In the genomic region with DNA sequence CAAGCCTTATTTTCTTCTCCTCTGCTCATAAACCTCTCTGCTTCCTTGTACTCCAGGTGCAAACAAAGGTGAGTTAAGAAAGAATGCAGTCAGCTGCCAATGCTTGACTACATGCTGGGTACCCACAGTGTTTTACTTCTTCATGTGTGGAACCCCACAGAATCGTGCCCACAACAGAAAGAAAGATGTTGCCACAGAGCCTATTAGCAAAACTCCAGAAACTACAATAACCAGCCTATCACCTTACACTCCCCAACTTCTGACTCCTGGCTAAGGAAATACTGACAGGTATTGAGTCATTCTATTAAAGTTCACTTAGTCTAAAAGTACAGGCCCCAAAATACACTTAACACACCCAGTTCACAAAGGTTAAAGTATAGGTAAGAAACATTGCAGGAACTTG, we compare ENCODE assay signal across 19 cellular contexts. TPM values are rescaled to one million over a fixed set of nuclear protein-coding genes. Genes with fewer than 3 reads are reported as not detected.
A peak's percentile ranks its signal among the peaks of the same experiment; 100 is the strongest.
DNase-seq lines count a peak whose midpoint lies in the region; ATAC-seq, FAIRE-seq and TF ChIP-seq lines count a peak whose summit lies in the region.
"Had no signal": no experiment of that assay in that cellular context is flagged by ENCODE, and none has a peak within 500 bp of the region (broad histone marks: within the 10 kb centered on the region; RNA-seq: fewer than 3 reads in every experiment).

No MANE protein-coding gene starts in this region.

- H3K27me3 ChIP-seq in esophagus squamous epithelium (no peaks in the 10 kb centered on the region), small intestine (ENCODE audit: control insufficient read depth in 2 of 2, insufficient read depth in 2 of 2, low read length in 2 of 2) (no peaks in the 10 kb centered on the region), gastroesophageal sphincter (no peaks in the 10 kb centered on the region)
- H3K27me3 ChIP-seq: brain microvascular endothelial cell, vagina had no signal

- CTCF ChIA-PET in activated CD8-positive, alpha-beta T cell treated with anti-CD3 and anti-CD28 coated beads for 36 hours (lab: Charles Lee): interaction anchor here (1.1 kb wide), 1 partner anchor 42 kb away, joined by 3 read pairs; no protein-coding TSS in a partner anchor

- 40 to 47% methylated on average over 1 of the region's 1 CpG for WGBS in esophagus squamous epithelium, 2 donors
- WGBS in small intestine, 3 donors: 10 to 53% (median 20%) methylated on average over 1 of the region's 1 CpG
- 75% methylated on average over 1 of the region's 1 CpG; no CpG with 5 or more reads in 1 of the 2 donors for WGBS in gastroesophageal sphincter (ENCODE audit: low coverage in 1 of 2), 2 donors

- H3K4me1 ChIP-seq in esophagus squamous epithelium (peaks cover 0 to 39% (median 5%) of the 10 kb centered on the region in 3 donors), small intestine (ENCODE audit: control insufficient read depth in 2 of 2, insufficient read depth in 1 of 2, low read depth in 1 of 2, low read length in 1 of 2) (peaks cover 9 to 24% of the 10 kb centered on the region in 2 donors), gastroesophageal sphincter (no peaks in the 10 kb centered on the region)
- H3K4me1 ChIP-seq: vagina had no signal

- H3K36me3 ChIP-seq in esophagus squamous epithelium: no peaks in the 10 kb centered on the region
- peaks cover 0 to 4% of the 10 kb centered on the region in 2 donors for H3K36me3 ChIP-seq in small intestine (ENCODE audit: control insufficient read depth in 2 of 2, insufficient read depth in 2 of 2, low read length in 2 of 2)
- no peaks in the 10 kb centered on the region for H3K36me3 ChIP-seq in gastroesophageal sphincter
- H3K36me3 ChIP-seq: brain microvascular endothelial cell, vagina had no signal

- DNase-seq in HTR-8/SVneo (ENCODE audit: insufficient read length, low spot score) (no peak), esophagus squamous epithelium (lab: John Stamatoyannopoulos, UW) (no peak), small intestine (peak; percentile 94), omental fat pad (ENCODE audit: low spot score) (no peak)
- peak; percentile 35 for DNase-seq in activated CD8-positive, alpha-beta T cell treated with anti-CD3 and anti-CD28 coated beads for 36 hours
- DNase-seq: brain microvascular endothelial cell, glutamatergic neuron, IMR-90, naive B cell, NCI-H1417 treated with DMSO at 0.1 percent for 48 hours, NCI-H446 treated with DMSO at 0.1 percent for 48 hours, right cardiac atrium had no signal

- peaks cover 8% of the 10 kb centered on the region for H3K36me3 Mint-ChIP-seq in activated CD8-positive, alpha-beta T cell treated with anti-CD3 and anti-CD28 coated beads for 36 hours (ENCODE audit: low read depth)
- H3K36me3 Mint-ChIP-seq: naive B cell had no signal

- H3K27ac ChIP-seq in esophagus squamous epithelium (peak overlapping the region; percentile 34 to 72 (median 36)), small intestine (ENCODE audit: low read depth in 1 of 2, low read length in 1 of 2) (peak overlapping the region; percentile 62 to 88), gastroesophageal sphincter (no peak overlapping the region)
- H3K27ac ChIP-seq: brain microvascular endothelial cell, vagina had no signal

- peak overlapping the region; percentile 70 for H3K27ac Mint-ChIP-seq in activated CD8-positive, alpha-beta T cell treated with anti-CD3 and anti-CD28 coated beads for 36 hours
- H3K27ac Mint-ChIP-seq: activated T-helper 2 cell treated with anti-CD3 and anti-CD28 coated beads, Interferon-gamma antibody, Interleukin-2, Interleukin-4, amounts not matched to agents 10 μg/mL and 5 μg/mL and 100 μg/mL, durations not matched to agents 14 hours and 24 hours and 36 hours had no signal

- H3K9me3 ChIP-seq in esophagus squamous epithelium (no peaks in the 10 kb centered on the region), small intestine (ENCODE audit: control insufficient read depth, low read depth) (no peaks in the 10 kb centered on the region), gastroesophageal sphincter (no peaks in the 10 kb centered on the region)
- H3K9me3 ChIP-seq: vagina had no signal

- no peaks in the 10 kb centered on the region for H3K27me3 Mint-ChIP-seq in activated CD8-positive, alpha-beta T cell treated with anti-CD3 and anti-CD28 coated beads for 36 hours
- H3K27me3 Mint-ChIP-seq: naive B cell had no signal

- no peak overlapping the region for H3K4me3 Mint-ChIP-seq in activated CD8-positive, alpha-beta T cell treated with anti-CD3 and anti-CD28 coated beads for 36 hours
- H3K4me3 Mint-ChIP-seq: naive B cell had no signal

- TF ChIP-seq EP300 in gastroesophageal sphincter (IDR thresholded peaks at IDR 0.05): no peak

- intact Hi-C loops in activated CD8-positive, alpha-beta T cell treated with anti-CD3 and anti-CD28 coated beads for 36 hours (cut with micrococcal nuclease): no loop called here
- intact Hi-C loops in esophagus squamous epithelium (cut with DNase I): no loop called here

- no peak overlapping the region for H3K4me3 ChIP-seq in esophagus squamous epithelium
- no peak overlapping the region for H3K4me3 ChIP-seq in small intestine (ENCODE audit: low read depth in 1 of 2, low read length in 2 of 2)
- no peak overlapping the region for H3K4me3 ChIP-seq in gastroesophageal sphincter
- H3K4me3 ChIP-seq: vagina had no signal

- POLR2A ChIA-PET in activated CD8-positive, alpha-beta T cell treated with anti-CD3 and anti-CD28 coated beads for 36 hours (lab: Charles Lee): interaction anchor here (2.2 kb wide), 1 partner anchor 10 kb away, joined by 5 read pairs; no protein-coding TSS in a partner anchor

- FAIRE-seq in HTR-8/SVneo (lab: Jason Lieb, UNC) (peak; percentile 13), small intestine (lab: Jason Lieb, UNC) (peak; percentile 76)
- FAIRE-seq: endometrium, GM12891 had no signal

- peaks cover 68% of the 10 kb centered on the region for H3K4me1 Mint-ChIP-seq in activated CD8-positive, alpha-beta T cell treated with anti-CD3 and anti-CD28 coated beads for 36 hours (ENCODE audit: low read depth)
- H3K4me1 Mint-ChIP-seq: naive B cell had no signal

- TF ChIP-seq POLR2A in esophagus squamous epithelium (IDR thresholded peaks at IDR 0.05) (no peak), gastroesophageal sphincter (IDR thresholded peaks at IDR 0.05) (no peak)

- no peak for TF ChIP-seq CTCF in activated CD8-positive, alpha-beta T cell treated with anti-CD3 and anti-CD28 coated beads for 36 hours (IDR thresholded peaks at IDR 0.05)
- no peak for TF ChIP-seq CTCF in esophagus squamous epithelium (IDR thresholded peaks at IDR 0.05)
- no peak for TF ChIP-seq CTCF in omental fat pad (IDR thresholded peaks at IDR 0.05)
- TF ChIP-seq CTCF in gastroesophageal sphincter (IDR thresholded peaks at IDR 0.05): no peak

- peak; percentile 76 for ATAC-seq in activated CD8-positive, alpha-beta T cell treated with anti-CD3 and anti-CD28 coated beads for 36 hours
- no peak for ATAC-seq in omental fat pad (ENCODE audit: low FRiP score)
- no peak for ATAC-seq in GM18498 (IDR thresholded peaks at IDR 0.05; ENCODE audit: unreplicated experiment)
- ATAC-seq in gastroesophageal sphincter: no peak
- ATAC-seq: right cardiac atrium had no signal

- no peaks in the 10 kb centered on the region for H3K9me3 Mint-ChIP-seq in activated CD8-positive, alpha-beta T cell treated with anti-CD3 and anti-CD28 coated beads for 36 hours
- H3K9me3 Mint-ChIP-seq: activated T-helper 2 cell treated with anti-CD3 and anti-CD28 coated beads, Interferon-gamma antibody, Interleukin-2, Interleukin-4, amounts not matched to agents 10 μg/mL and 5 μg/mL and 100 μg/mL, durations not matched to agents 14 hours and 24 hours and 36 hours; naive B cell had no signal

RNA-seq across cellular contexts. Expression of a gene that starts 56.9 kb away (rescaled TPM):
- total RNA-seq in activated CD8-positive, alpha-beta T cell treated with anti-CD3 and anti-CD28 coated beads for 36 hours: under 1 TPM in 1 of 2 experiments, not detected in 1; 0.36 TPM
- 1 to 10 TPM in 2 of 4 donors, under 1 TPM in 1, not detected in 1; 0.18 to 2.1 (median 1.1) TPM for total RNA-seq in esophagus squamous epithelium
- polyA plus RNA-seq in small intestine: under 1 TPM in 1 of 3 donors, not detected in 2; 0.55 TPM
- total RNA-seq in omental fat pad: 1 to 10 TPM in 3 of 4 donors, under 1 TPM in 1; 0.60 to 1.7 (median 1.4) TPM
- total RNA-seq in gastroesophageal sphincter: 1 to 10 TPM; 1.7 to 3.4 (median 1.7) TPM
- total RNA-seq: activated T-helper 2 cell treated with anti-CD3 and anti-CD28 coated beads, Interferon-gamma antibody, Interleukin-2, Interleukin-4, amounts not matched to agents 10 μg/mL and 5 μg/mL and 100 μg/mL, durations not matched to agents 14 hours and 24 hours and 36 hours; RPMI7951; vagina had no signal

Comparison
In these comparisons a context has a peak if more than half of its experiments do, and no peak if none do; other contexts are left out.
1. DNase-seq: peak in activated CD8-positive, alpha-beta T cell treated with anti-CD3 and anti-CD28 coated beads for 36 hours (single experiment) and small intestine (single experiment); none in HTR-8/SVneo (single experiment), esophagus squamous epithelium (single experiment) and omental fat pad (single experiment).
2. H3K27ac ChIP-seq: peak in esophagus squamous epithelium (4 of 4) and small intestine (2 of 2); none in gastroesophageal sphincter (0 of 4).